8 cellular contexts compared by ENCODE assay signal in the genomic region with DNA sequence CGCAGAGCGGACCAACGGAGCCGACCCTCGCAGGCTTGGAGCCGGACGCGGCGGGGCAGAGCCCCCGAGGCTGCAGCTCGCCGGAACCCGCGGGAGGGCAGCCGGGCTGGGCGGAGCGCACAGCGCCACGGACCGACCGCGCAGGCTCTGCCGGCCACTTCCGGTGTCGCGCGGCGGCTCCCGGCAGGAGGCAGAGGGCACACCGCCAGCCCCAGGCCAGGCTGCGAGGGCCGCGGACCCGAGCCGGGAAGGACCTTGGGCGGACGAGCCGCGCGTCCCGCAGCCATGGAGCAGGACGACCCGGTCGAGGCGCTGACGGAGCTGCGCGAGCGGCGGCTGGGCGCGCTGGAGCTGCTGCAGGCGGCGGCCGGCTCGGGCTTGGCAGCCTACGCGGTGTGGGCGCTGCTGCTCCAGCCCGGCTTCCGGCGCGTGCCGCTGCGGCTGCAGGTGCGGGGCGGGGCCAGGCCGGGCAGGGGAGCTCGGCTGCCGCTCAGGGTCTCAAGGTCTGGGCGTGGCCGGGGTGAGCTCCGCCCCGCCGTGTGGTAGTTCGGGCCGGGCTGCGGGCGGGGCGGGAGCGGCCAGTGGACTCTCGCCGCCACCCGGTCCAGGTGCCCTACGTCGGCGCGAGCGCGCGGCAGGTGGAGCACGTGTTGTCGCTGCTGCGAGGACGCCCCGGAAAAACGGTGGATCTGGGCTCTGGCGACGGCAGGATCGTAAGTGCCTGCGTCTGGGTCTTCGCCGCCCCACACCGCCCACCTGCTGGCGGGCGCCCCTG. TPM values are rescaled to one million over a fixed set of nuclear protein-coding genes. Genes with fewer than 3 reads are reported as not detected.
DNase-seq lines count a peak whose midpoint lies in the region; TF ChIP-seq lines count a peak whose summit lies in the region.

A gene with protein sequence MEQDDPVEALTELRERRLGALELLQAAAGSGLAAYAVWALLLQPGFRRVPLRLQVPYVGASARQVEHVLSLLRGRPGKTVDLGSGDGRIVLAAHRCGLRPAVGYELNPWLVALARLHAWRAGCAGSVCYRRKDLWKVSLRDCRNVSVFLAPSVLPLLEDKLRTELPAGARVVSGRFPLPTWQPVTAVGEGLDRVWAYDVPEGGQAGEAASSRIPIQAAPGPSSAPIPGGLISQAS (plus strand): TSS at position 157 of the 775 bp plus-strand sequence. CDS start 129 bp downstream, at position 286.

- H3K9me3 ChIP-seq in left ventricle myocardium inferior (replicated peaks) = no peaks in the 10 kb centered on the region

- no peaks in the 10 kb centered on the region for H3K9me3 Mint-ChIP-seq in progenitor cell of endocrine pancreas (ENCODE audit: low read depth)

- H3K4me1 Mint-ChIP-seq in progenitor cell of endocrine pancreas (ENCODE audit: low read depth) = peaks cover 12% of the 10 kb centered on the region

- intact Hi-C loops in T-helper 1 cell treated with Interleukin-12 subunit alpha and Interleukin-12 subunit beta and Interleukin-4 antibody, amounts not matched to agents 30 ng/mL and 1 ng/mL, for 36 hours (cut with micrococcal nuclease) = no loop called here
- intact Hi-C loops in left ventricle myocardium inferior (cut with micrococcal nuclease) = no loop called here

- DNase-seq in HFF-Myc (ENCODE audit: extremely low read depth, low read depth) (no peak), NAMALWA (ENCODE audit: low spot score) (peak; percentile 94), amygdala (lab: John Stamatoyannopoulos, UW) (peak in 49 of 56 donors; percentile 28 to 88 (median 70)), left ventricle myocardium inferior (peak; percentile 78), progenitor cell of endocrine pancreas (ENCODE audit: low spot score, unreplicated experiment) (peak; percentile 81), retina (no peak)

- peak within 1 kb of the TSS; percentile 97 for H3K27ac ChIP-seq in left ventricle myocardium inferior (replicated peaks)

- peak within 1 kb of the TSS; percentile 90 for H3K27ac Mint-ChIP-seq in progenitor cell of endocrine pancreas

- no peaks in the 10 kb centered on the region for H3K36me3 Mint-ChIP-seq in progenitor cell of endocrine pancreas (ENCODE audit: insufficient read depth)

- peak within 1 kb of the TSS; percentile 77 for H3K4me3 Mint-ChIP-seq in progenitor cell of endocrine pancreas (ENCODE audit: low read depth)

- H3K4me3 ChIP-seq in HFF-Myc (replicated peaks; ENCODE audit: low read depth, low read length) = peak within 1 kb of the TSS; percentile 73
- H3K4me3 ChIP-seq in left ventricle myocardium inferior = peak within 1 kb of the TSS; percentile 96

- TF ChIP-seq CTCF in GM12872 (IDR thresholded peaks at IDR 0.05; ENCODE audit: insufficient read depth, low read depth, low read length) (peak; percentile 11; the same call in 1 of the 3 replicates), HFF-Myc (IDR thresholded peaks at IDR 0.05; ENCODE audit: low read depth, low read length, missing control alignments) (no peak), left ventricle myocardium inferior (IDR thresholded peaks at IDR 0.05; ENCODE audit: borderline replicate concordance) (no peak), progenitor cell of endocrine pancreas (IDR thresholded peaks at IDR 0.05; ENCODE audit: unreplicated experiment) (peak; percentile 10)

- peaks cover 4% of the 10 kb centered on the region for H3K27me3 ChIP-seq in left ventricle myocardium inferior (ENCODE audit: low read depth)

- H3K27me3 Mint-ChIP-seq in progenitor cell of endocrine pancreas = peaks cover 11% of the 10 kb centered on the region

- H3K36me3 ChIP-seq in left ventricle myocardium inferior = no peaks in the 10 kb centered on the region

- peaks cover 49% of the 10 kb centered on the region for H3K4me1 ChIP-seq in left ventricle myocardium inferior

RNA-seq across cellular contexts. Expression of the gene that starts here (rescaled TPM):
- 8.1 and 10.8 TPM in 2 replicates for total RNA-seq in T-helper 1 cell treated with Interleukin-12 subunit alpha and Interleukin-12 subunit beta and Interleukin-4 antibody, amounts not matched to agents 30 ng/mL and 1 ng/mL, for 36 hours
- total RNA-seq in left ventricle myocardium inferior = 30.7 TPM
- total RNA-seq in progenitor cell of endocrine pancreas = 44.2 and 44.9 TPM in 2 replicates

Comparison
In these comparisons a context has a peak if more than half of its experiments do, and no peak if none do; other contexts are left out.
1. CTCF ChIP-seq: peak in GM12872 (single experiment) and progenitor cell of endocrine pancreas (single experiment); none in HFF-Myc (single experiment) and left ventricle myocardium inferior (single experiment).
2. DNase-seq: peak in NAMALWA (single experiment), amygdala (49 of 56), left ventricle myocardium inferior (single experiment) and progenitor cell of endocrine pancreas (single experiment); none in HFF-Myc (single experiment) and retina (single experiment).